Comparison of ENCODE assay signal across 6 cellular contexts in genomic region chr12:48998497-48999353, GRCh38. TPM values are rescaled to one million over a fixed set of nuclear protein-coding genes. Genes with fewer than 3 reads are reported as not detected.
DNase-seq lines count a peak whose midpoint lies in the region; ATAC-seq, FAIRE-seq and TF ChIP-seq lines count a peak whose summit lies in the region.

No MANE protein-coding gene starts in this region.

- H3K9me3 Mint-ChIP-seq in activated naive CD8-positive, alpha-beta T cell treated with anti-CD3 and anti-CD28 coated beads for 36 hours = no peaks in the 10 kb centered on the region

- no peak overlapping the region for H3K27ac Mint-ChIP-seq in activated naive CD8-positive, alpha-beta T cell treated with anti-CD3 and anti-CD28 coated beads for 36 hours

- TF ChIP-seq CTCF in BE2C (IDR thresholded peaks at IDR 0.05; ENCODE audit: low read depth, low read length) = no peak
- TF ChIP-seq CTCF in HEK293 (tag by site-specific recombination; IDR thresholded peaks at IDR 0.05) = no peak
- no peak for TF ChIP-seq CTCF in mucosa of descending colon (IDR thresholded peaks at IDR 0.05)
- TF ChIP-seq CTCF in D721Med (IDR thresholded peaks at IDR 0.05; ENCODE audit: insufficient read depth, missing control alignments) = no peak

- POLR2A ChIA-PET in HEK293 (lab: Yijun Ruan, JAX) = interaction anchor here (1.8 to 1.9 kb wide), 2 partner anchors 11 to 55 kb away, joined by 4 to 5 read pairs; no protein-coding TSS in a partner anchor

- H3K4me1 Mint-ChIP-seq in activated naive CD8-positive, alpha-beta T cell treated with anti-CD3 and anti-CD28 coated beads for 36 hours = peaks cover 27% of the 10 kb centered on the region

- peak overlapping the region; percentile 89 for H3K4me3 ChIP-seq in BE2C (ENCODE audit: low read depth, low read length)
- H3K4me3 ChIP-seq in HEK293 (ENCODE audit: low read depth, low read length) = no peak overlapping the region; the same call in 1 of the 2 replicates
- H3K4me3 ChIP-seq in mucosa of descending colon = no peak overlapping the region

- peaks cover 65% of the 10 kb centered on the region for H3K27me3 Mint-ChIP-seq in activated naive CD8-positive, alpha-beta T cell treated with anti-CD3 and anti-CD28 coated beads for 36 hours

- H3K4me3 Mint-ChIP-seq in activated naive CD8-positive, alpha-beta T cell treated with anti-CD3 and anti-CD28 coated beads for 36 hours = peak overlapping the region; percentile 65

- ATAC-seq in mucosa of descending colon = peak; percentile 43
- no peak for ATAC-seq in GM18873 (IDR thresholded peaks at IDR 0.05; ENCODE audit: low FRiP score, unreplicated experiment)

- H3K36me3 ChIP-seq in BE2C = no peaks in the 10 kb centered on the region
- peaks cover 5 to 38% of the 10 kb centered on the region in 2 experiments; a peak in 2 of 3 replicates for H3K36me3 ChIP-seq in HEK293 (ENCODE audit: control insufficient read depth in 2 of 2, insufficient read depth in 1 of 2, low read length in 2 of 2)
- H3K36me3 ChIP-seq in mucosa of descending colon (ENCODE audit: low read depth) = no peaks in the 10 kb centered on the region

- H3K4me1 ChIP-seq in BE2C = no peaks in the 10 kb centered on the region
- peaks cover 6% of the 10 kb centered on the region for H3K4me1 ChIP-seq in HEK293 (ENCODE audit: control insufficient read depth, insufficient read depth, low read length)
- peaks cover 32% of the 10 kb centered on the region for H3K4me1 ChIP-seq in mucosa of descending colon (ENCODE audit: low read depth)

- DNase-seq in BE2C (no peak), mucosa of descending colon (peak; percentile 41 to 72 (median 63)), D721Med (ENCODE audit: insufficient read length, low spot score) (no peak)
- peak; percentile 39 for DNase-seq in activated naive CD8-positive, alpha-beta T cell treated with anti-CD3 and anti-CD28 coated beads for 36 hours

- intact Hi-C loops in mucosa of descending colon (cut with DNase I, micrococcal nuclease) = no loop called here

- FAIRE-seq in D721Med (lab: Jason Lieb, UNC) = no peak

- H3K36me3 Mint-ChIP-seq in activated naive CD8-positive, alpha-beta T cell treated with anti-CD3 and anti-CD28 coated beads for 36 hours = peaks cover 27% of the 10 kb centered on the region

- H3K27ac ChIP-seq in HEK293 (ENCODE audit: extremely low read depth, low read depth, low read length) = no peak overlapping the region

- H3K9me3 ChIP-seq in BE2C (no peaks in the 10 kb centered on the region), HEK293 (ENCODE audit: control insufficient read depth, insufficient read depth, low read depth, low read length) (no peaks in the 10 kb centered on the region), mucosa of descending colon (no peaks in the 10 kb centered on the region)

- CTCF ChIA-PET in HEK293 (lab: Yijun Ruan, JAX) = interaction anchor here (0.6 to 5.7 kb wide), 11 partner anchors 11 to 108 kb away, joined by 3 to 37 read pairs (median 3); a partner anchor contains a TSS

- H3K27me3 ChIP-seq in BE2C = no peaks in the 10 kb centered on the region

TF ChIP-seq in HEK293, 187 proteins besides CTCF, POLR2A, EP300 and RAD21:
- TF ChIP-seq GLIS2 (tag by site-specific recombination; IDR thresholded peaks at IDR 0.05) (no peak), ZBTB10 (tag by site-specific recombination; IDR thresholded peaks at IDR 0.05) (0 out of 2 replicates have a peak, but pooled peaks have one; percentile 52), BCL11A (tag by site-specific recombination; IDR thresholded peaks at IDR 0.05; ENCODE audit: low read depth) (0 out of 2 replicates have a peak, but pooled peaks have one; percentile 28), ZFHX2 (tag by site-specific recombination; conservative IDR thresholded peaks at IDR 0.05) (peak; percentile 80), EGR2 (tag by site-specific recombination; IDR thresholded peaks at IDR 0.05; ENCODE audit: low read depth) (peak; percentile 21; the same call in 1 of the 2 replicates), ZSCAN4 (tag by site-specific recombination; IDR thresholded peaks at IDR 0.05) (peak; percentile 77), KLF9 (tag by site-specific recombination; IDR thresholded peaks at IDR 0.05; ENCODE audit: low read depth) (0 out of 2 replicates have a peak, but pooled peaks have one; percentile 11), ZNF398 (tag by site-specific recombination; IDR thresholded peaks at IDR 0.05) (0 out of 2 replicates have a peak, but pooled peaks have one; percentile 33), ATF2 (tag by site-specific recombination; IDR thresholded peaks at IDR 0.05; ENCODE audit: low read depth) (no peak)

RNA-seq across cellular contexts. Expression of gene DDN, which starts 0.5 kb away (rescaled TPM):
- polyA plus RNA-seq in BE2C (2012; ENCODE audit: insufficient read depth, insufficient read length, low read depth) = 10.4 TPM
- 1 to 10 TPM; 1.3 to 1.4 TPM for total RNA-seq in activated naive CD8-positive, alpha-beta T cell treated with anti-CD3 and anti-CD28 coated beads for 36 hours
- under 1 TPM in 1 of 3 donors, not detected in 2; 0.12 TPM for total RNA-seq in mucosa of descending colon

RNA-seq across cellular contexts. Expression of gene PRKAG1, which starts 19.9 kb away (rescaled TPM):
- 83.7 TPM for polyA plus RNA-seq in BE2C (2012; ENCODE audit: insufficient read depth, insufficient read length, low read depth)
- total RNA-seq in activated naive CD8-positive, alpha-beta T cell treated with anti-CD3 and anti-CD28 coated beads for 36 hours = 10 to 100 TPM; 57.9 to 60.9 TPM
- 10 to 100 TPM; 51.5 to 60.1 (median 52.2) TPM for total RNA-seq in mucosa of descending colon

RNA-seq across cellular contexts. Expression of gene WNT1, which starts 20.6 kb away (rescaled TPM):
- not detected for polyA plus RNA-seq in BE2C (2012; ENCODE audit: insufficient read depth, insufficient read length, low read depth)
- total RNA-seq in activated naive CD8-positive, alpha-beta T cell treated with anti-CD3 and anti-CD28 coated beads for 36 hours = not detected
- total RNA-seq in mucosa of descending colon = not detected

RNA-seq across cellular contexts. Expression of gene WNT10B, which starts 27.2 kb away (rescaled TPM):
- polyA plus RNA-seq in BE2C (2012; ENCODE audit: insufficient read depth, insufficient read length, low read depth) = not detected
- total RNA-seq in activated naive CD8-positive, alpha-beta T cell treated with anti-CD3 and anti-CD28 coated beads for 36 hours = under 1 TPM; 0.24 to 0.39 TPM
- 1 to 10 TPM in 1 of 3 donors, under 1 TPM in 2; 0.49 to 1.1 (median 0.76) TPM for total RNA-seq in mucosa of descending colon

RNA-seq across cellular contexts. Expression of gene ARF3, which starts 41.4 kb away (rescaled TPM):
- 213 TPM for polyA plus RNA-seq in BE2C (2012; ENCODE audit: insufficient read depth, insufficient read length, low read depth)
- 10 to 100 TPM; 81.8 to 82.5 TPM for total RNA-seq in activated naive CD8-positive, alpha-beta T cell treated with anti-CD3 and anti-CD28 coated beads for 36 hours
- total RNA-seq in mucosa of descending colon = 100 to 1,000 TPM; 207 to 280 (median 266) TPM

Comparison
In these comparisons a context has a peak if more than half of its experiments do, and no peak if none do; other contexts are left out.
1. DNase-seq: peak in activated naive CD8-positive, alpha-beta T cell treated with anti-CD3 and anti-CD28 coated beads for 36 hours (single experiment) and mucosa of descending colon (3 of 3); none in BE2C (single experiment) and D721Med (single experiment).